13 cellular contexts compared by ENCODE assay signal in the genomic region with DNA sequence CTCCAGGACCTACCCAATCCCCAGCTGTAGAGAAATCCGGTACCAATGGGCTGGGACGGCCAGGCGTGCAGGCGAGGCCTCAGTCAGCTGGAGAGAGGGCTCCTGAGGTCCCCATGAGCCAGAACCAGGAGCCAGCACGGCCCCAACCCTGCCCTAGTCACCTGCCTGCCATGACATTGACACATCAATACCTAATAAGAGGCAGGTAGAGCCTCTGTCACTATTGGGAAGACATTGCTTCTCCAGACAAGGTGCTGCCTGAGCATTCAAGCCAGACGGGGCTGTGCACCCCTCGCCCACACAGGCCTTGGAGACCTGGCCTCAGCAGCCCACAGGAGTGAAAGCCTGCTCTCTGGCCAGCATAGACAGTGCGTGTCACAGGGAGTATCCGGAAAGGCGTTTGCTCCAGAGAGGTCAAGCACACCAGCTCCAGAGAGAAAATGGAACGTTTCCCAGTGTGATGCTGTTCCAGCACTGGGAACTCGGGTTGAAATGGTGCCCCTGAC. TPM values are rescaled to one million over a fixed set of nuclear protein-coding genes. Genes with fewer than 3 reads are reported as not detected.
A peak's percentile ranks its signal among the peaks of the same experiment; 100 is the strongest.
DNase-seq lines count a peak whose midpoint lies in the region; ATAC-seq and TF ChIP-seq lines count a peak whose summit lies in the region.
"Had no signal": no experiment of that assay in that cellular context is flagged by ENCODE, and none has a peak within 500 bp of the region (broad histone marks: within the 10 kb centered on the region; RNA-seq: fewer than 3 reads in every experiment).

No MANE protein-coding gene starts in this region.

- H3K9ac ChIP-seq in mammary epithelial cell (ENCODE audit: insufficient read depth, low read length) (no peak overlapping the region), neural cell (ENCODE audit: low read length) (no peak overlapping the region)

- WGBS in mammary epithelial cell (ENCODE audit: low coverage, missing lambda C conversion rate): 81% methylated on average over 12 of the region's 12 CpGs

- dilution Hi-C loops in mammary epithelial cell (cut with HindIII; ENCODE audit: low sequenced_read_pairs): no loop called here

- DNase-seq in breast epithelium (ENCODE audit: low spot score in 2 of 2) (no peak), mammary epithelial cell (no peak), left cardiac atrium (peak; percentile 63), vagina (ENCODE audit: extremely low spot score in 2 of 2) (no peak), T-helper 2 cell (no peak), chondrocyte (ENCODE audit: low spot score) (no peak)
- DNase-seq: activated CD4-positive, alpha-beta T cell treated with anti-CD3 and anti-CD28 coated beads for 1 hour; activated T-cell treated with anti-CD3 and anti-CD28 coated beads, Interleukin-2, amount 50 U/mL, for 4 hours; DMS79 treated with DMSO at 0.1 percent for 48 hours; NCI-H2171 treated with DMSO at 0.1 percent for 48 hours had no signal

- H3K27ac Mint-ChIP-seq in chondrocyte (ENCODE audit: unreplicated experiment): no peak overlapping the region

- TF ChIP-seq POLR2A in breast epithelium (IDR thresholded peaks at IDR 0.05) (no peak), vagina (IDR thresholded peaks at IDR 0.05) (no peak)

- H2AFZ ChIP-seq in mammary epithelial cell (ENCODE audit: low read depth, low read length) (no peak overlapping the region), neural cell (ENCODE audit: low read depth, low read length) (no peak overlapping the region)

- ATAC-seq in left cardiac atrium: peak in 1 of 2 donors; percentile 15
- no peak for ATAC-seq in HG03354 (IDR thresholded peaks at IDR 0.05; ENCODE audit: poor library complexity, severe bottlenecking, unreplicated experiment)
- ATAC-seq: activated T-cell treated with anti-CD3 and anti-CD28 coated beads, Interleukin-2, amount 50 U/mL, for 4 hours had no signal

- H3K79me2 ChIP-seq in mammary epithelial cell (ENCODE audit: insufficient read depth, low read length) (peaks cover 38% of the 10 kb centered on the region), neural cell (replicated peaks; ENCODE audit: insufficient read depth, low read length) (peaks cover 49% of the 10 kb centered on the region)

- H3K4me3 Mint-ChIP-seq in chondrocyte (ENCODE audit: unreplicated experiment): no peak overlapping the region
- H3K4me3 Mint-ChIP-seq: activated T-cell treated with anti-CD3 and anti-CD28 coated beads, Interleukin-2, amount 50 U/mL, for 4 hours had no signal

- no peaks in the 10 kb centered on the region for H3K9me2 ChIP-seq in neural cell (ENCODE audit: insufficient read depth, low read length)

- no peaks in the 10 kb centered on the region for H3K9me3 ChIP-seq in breast epithelium
- no peaks in the 10 kb centered on the region for H3K9me3 ChIP-seq in mammary epithelial cell (replicated peaks; ENCODE audit: insufficient read depth, low read length)
- no peaks in the 10 kb centered on the region for H3K9me3 ChIP-seq in neural cell (ENCODE audit: low read length)
- H3K9me3 ChIP-seq in vagina: no peaks in the 10 kb centered on the region

- no peaks in the 10 kb centered on the region for H3K27me3 ChIP-seq in breast epithelium
- no peaks in the 10 kb centered on the region for H3K27me3 ChIP-seq in mammary epithelial cell (ENCODE audit: insufficient read depth, low read length)
- H3K27me3 ChIP-seq in neural cell (ENCODE audit: insufficient read depth, low read depth, low read length): no peaks in the 10 kb centered on the region
- H3K27me3 ChIP-seq in vagina: no peaks in the 10 kb centered on the region

- no peaks in the 10 kb centered on the region for H3K36me3 Mint-ChIP-seq in chondrocyte (ENCODE audit: low read depth)

- H3K9me3 Mint-ChIP-seq in chondrocyte (ENCODE audit: low read depth): no peaks in the 10 kb centered on the region
- H3K9me3 Mint-ChIP-seq: activated T-cell treated with anti-CD3 and anti-CD28 coated beads, Interleukin-2, amount 50 U/mL, for 4 hours had no signal

- TF ChIP-seq CTCF in breast epithelium (IDR thresholded peaks at IDR 0.05) (no peak), mammary epithelial cell (conservative IDR thresholded peaks at IDR 0.05 in 1 of 2, IDR thresholded peaks at IDR 0.05 in 1 of 2; ENCODE audit: extremely low read depth in 1 of 2, insufficient read depth in 1 of 2, low read depth in 1 of 2, low read length in 2 of 2) (no peak), neural cell (IDR thresholded peaks at IDR 0.05; ENCODE audit: poor library complexity, severe bottlenecking) (no peak), vagina (IDR thresholded peaks at IDR 0.05) (no peak), chondrocyte (IDR thresholded peaks at IDR 0.05) (no peak)

- BruUV-seq in mammary epithelial cell (replicated peaks; lab: Mats Ljungman, UMichigan): no TSS peak

- H3K4me1 ChIP-seq in breast epithelium (peaks cover 8 to 9% of the 10 kb centered on the region in 2 donors), mammary epithelial cell (ENCODE audit: insufficient read depth, low read length) (peaks cover 24% of the 10 kb centered on the region), vagina (peaks cover 52% of the 10 kb centered on the region)

- TF ChIP-seq EP300 in neural cell (conservative IDR thresholded peaks at IDR 0.05; ENCODE audit: poor library complexity, severe bottlenecking): no peak

- H3K36me3 ChIP-seq in breast epithelium (no peaks in the 10 kb centered on the region), mammary epithelial cell (ENCODE audit: insufficient read depth, low read length) (peaks cover 19% of the 10 kb centered on the region), neural cell (ENCODE audit: insufficient read depth, low read length) (no peaks in the 10 kb centered on the region), vagina (peaks cover 0 to 22% of the 10 kb centered on the region in 2 donors)

- H3F3A ChIP-seq in neural cell (ENCODE audit: insufficient read depth, low read length, poor library complexity, severe bottlenecking): no peaks in the 10 kb centered on the region

- H3K27ac ChIP-seq in breast epithelium (peak overlapping the region in 1 of 2 donors; percentile 64), mammary epithelial cell (ENCODE audit: insufficient read depth, low read depth, low read length) (no peak overlapping the region), neural cell (ENCODE audit: low read length) (no peak overlapping the region), vagina (peak overlapping the region; percentile 81)
- H3K27ac ChIP-seq: HL-60 had no signal

- peaks cover 31% of the 10 kb centered on the region for H3K27me3 Mint-ChIP-seq in chondrocyte (ENCODE audit: low read depth)

- in situ Hi-C loops in mammary epithelial cell (cut with MboI; ENCODE audit: low sequenced_read_pairs in 2 of 2): loop anchor here in 1 of 2 donors (25.0 kb wide), 2 partner anchors 300 to 450 kb away; no protein-coding TSS in a partner anchor

- intact Hi-C loops in breast epithelium (cut with DNase I; ENCODE audit: low total_unique reads) (no loop called here), mammary epithelial cell (cut with micrococcal nuclease) (no loop called here), left cardiac atrium (cut with DNase I) (no loop called here), vagina (cut with DNase I) (no loop called here)

- peak overlapping the region in 2 of 3 donors; percentile 5 to 93 for H3K4me3 ChIP-seq in breast epithelium
- no peak overlapping the region for H3K4me3 ChIP-seq in mammary epithelial cell (replicated peaks in 1 of 3; ENCODE audit: insufficient read depth in 1 of 3, low read depth in 2 of 3, low read length in 3 of 3)
- H3K4me3 ChIP-seq in neural cell (ENCODE audit: low read length): peak overlapping the region; percentile 97
- peak overlapping the region; percentile 12 to 15 for H3K4me3 ChIP-seq in vagina

- H3K4me1 Mint-ChIP-seq in chondrocyte (ENCODE audit: low read depth): peaks cover 23% of the 10 kb centered on the region

- TF ChIP-seq RAD21 in neural cell (conservative IDR thresholded peaks at IDR 0.05): no peak

- H4K20me1 ChIP-seq in mammary epithelial cell (ENCODE audit: insufficient read depth, low read length) (no peaks in the 10 kb centered on the region), neural cell (ENCODE audit: insufficient read depth) (peaks cover 20% of the 10 kb centered on the region)

- H3K4me2 ChIP-seq in mammary epithelial cell (ENCODE audit: insufficient read depth, low read depth, low read length) (no peak overlapping the region), neural cell (ENCODE audit: low read length) (peak overlapping the region; percentile 54)

- CTCF ChIA-PET in mammary epithelial cell (lab: Charles Lee; ENCODE audit: low non-redundant PET): no interaction called here

RNA-seq across cellular contexts. Expression of gene DLL1, which starts 3.5 kb away (rescaled TPM):
- total RNA-seq in breast epithelium: 10 to 100 TPM in 2 of 3 donors, 1 to 10 TPM in 1; 3.8 to 26.9 (median 12.3) TPM
- total RNA-seq in mammary epithelial cell: 10 to 100 TPM; 27.5 to 45.8 TPM
- 10.9 TPM for polyA plus RNA-seq in mammary epithelial cell
- polyA minus RNA-seq in mammary epithelial cell: 8.7 TPM
- total RNA-seq in left cardiac atrium: 10 to 100 TPM; 19.0 to 26.8 TPM
- 24.6 and 26.1 TPM in 2 replicates for polyA plus RNA-seq in neural cell
- 25.9 and 26.1 TPM in 2 replicates for polyA minus RNA-seq in neural cell
- 43.5 TPM for total RNA-seq in vagina
- total RNA-seq in chondrocyte: 0.35 to 0.82 TPM (median 0.41 TPM) in 3 replicates

RNA-seq across cellular contexts. Expression of gene FAM120B, which starts 19.1 kb away (rescaled TPM):
- total RNA-seq in breast epithelium: 10 to 100 TPM; 28.8 to 35.0 (median 33.8) TPM
- 10 to 100 TPM; 27.3 to 29.7 TPM for total RNA-seq in mammary epithelial cell
- 11.3 TPM for polyA plus RNA-seq in mammary epithelial cell
- polyA minus RNA-seq in mammary epithelial cell: 45.2 TPM
- 10 to 100 TPM; 20.8 to 23.2 TPM for total RNA-seq in left cardiac atrium
- polyA plus RNA-seq in neural cell: 14.1 and 17.9 TPM in 2 replicates
- 43.6 and 48.9 TPM in 2 replicates for polyA minus RNA-seq in neural cell
- total RNA-seq in vagina: 34.6 TPM
- 26.6 to 36.7 TPM (median 26.8 TPM) in 3 replicates for total RNA-seq in chondrocyte

Comparison
In these comparisons a context has a peak if more than half of its experiments do, and no peak if none do; other contexts are left out.
1. H3K4me3 ChIP-seq: peak in breast epithelium (2 of 3), neural cell (single experiment) and vagina (2 of 2); none in mammary epithelial cell (0 of 3).